ENCODE assay signal across 1 cellular context in the genomic region with DNA sequence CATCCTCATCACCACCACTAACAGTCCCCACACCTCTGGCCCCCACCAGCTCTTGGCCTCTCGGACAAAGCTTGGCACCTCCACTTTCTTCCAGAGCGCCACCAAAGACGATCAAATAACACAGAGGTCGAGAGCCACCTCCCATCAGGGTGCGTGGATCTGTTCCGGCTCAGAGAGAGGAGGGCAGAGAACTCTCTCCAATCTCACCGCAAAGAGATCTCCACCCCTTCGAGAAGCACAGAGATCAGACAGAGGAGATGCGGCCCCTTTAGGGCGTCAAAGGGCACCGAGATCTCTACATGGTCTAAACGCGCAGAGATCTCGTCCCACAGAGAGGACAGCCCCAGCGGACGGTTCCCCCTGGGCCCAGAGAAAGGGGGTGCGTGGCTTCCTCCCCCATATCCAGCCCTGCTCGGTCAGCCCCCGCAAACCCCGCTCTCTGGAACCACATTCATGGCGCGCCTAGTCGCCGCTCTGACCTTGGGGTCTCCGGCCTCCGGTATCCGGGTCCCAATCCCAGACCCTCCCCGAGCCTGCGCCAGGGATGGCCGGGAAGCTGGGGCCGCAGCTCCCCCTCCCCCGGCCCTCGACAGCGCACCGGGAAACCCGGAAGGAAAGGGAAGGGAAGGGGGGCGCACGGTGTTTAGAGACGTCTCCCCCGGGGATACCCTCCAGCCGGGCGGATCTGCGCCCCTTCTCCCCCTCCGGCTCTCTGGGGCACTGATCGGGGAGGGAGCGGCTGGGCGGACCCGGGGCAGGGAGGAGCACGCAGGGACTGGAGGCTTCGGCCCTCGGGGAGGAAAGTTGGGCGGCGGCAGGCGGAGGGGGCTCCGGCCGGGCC.
TF ChIP-seq lines count a peak whose summit lies in the region.

No MANE protein-coding gene starts in this region.

TF ChIP-seq in Ishikawa, 13 proteins besides CTCF, POLR2A, EP300 and RAD21 (continued from another document):
- TF ChIP-seq REST (IDR thresholded peaks at IDR 0.05; ENCODE audit: low read depth) (no peak), EGR1 (IDR thresholded peaks at IDR 0.05) (no peak)
